Comparison of ENCODE assay signal across 16 cellular contexts in genomic region chr17:58166682-58167081, GRCh38. TPM values are rescaled to one million over a fixed set of nuclear protein-coding genes. Genes with fewer than 3 reads are reported as not detected.
DNase-seq lines count a peak whose midpoint lies in the region; ATAC-seq and TF ChIP-seq lines count a peak whose summit lies in the region.
"Had no signal": no experiment of that assay in that cellular context is flagged by ENCODE, and none has a peak within 500 bp of the region (broad histone marks: within the 10 kb centered on the region; RNA-seq: fewer than 3 reads in every experiment).

TSS of gene OR4D2 (plus strand) at chr17:58166982. CDS start at chr17:58169656, 2,674 bp downstream.

- in situ Hi-C loops in GM13976 (cut with MboI; ENCODE audit: low sequenced_read_pairs, unreplicated experiment) = no loop called here

- ATAC-seq in activated T-cell treated with anti-CD3 and anti-CD28 coated beads, Interleukin-2, amount 50 U/mL, for 72 hours (replicated peaks in 1 of 2) = no peak
- no peak for ATAC-seq in activated T-cell treated with anti-CD3 and anti-CD28 coated beads, Interleukin-2, amount 50 U/mL, for 4 hours
- no peak for ATAC-seq in CD8-positive, alpha-beta T cell
- ATAC-seq in central memory CD8-positive, alpha-beta T cell (replicated peaks; ENCODE audit: extremely low read depth, poor library complexity, severe bottlenecking) = no peak
- no peak for ATAC-seq in stimulated activated naive CD8-positive, alpha-beta T cell treated with anti-CD3 and anti-CD28 coated beads, Interleukin-15, amount 100 ng/mL, for 72 hours
- ATAC-seq in right cardiac atrium = no peak
- ATAC-seq: GM23338 had no signal

- H3K9me3 Mint-ChIP-seq in activated T-cell treated with anti-CD3 and anti-CD28 coated beads, Interleukin-2, amount 50 U/mL, for 72 hours = peaks cover 0 to 2% of the 10 kb centered on the region in 2 donors
- H3K9me3 Mint-ChIP-seq in activated T-cell treated with anti-CD3 and anti-CD28 coated beads, Interleukin-2, amount 50 U/mL, for 4 hours = no peaks in the 10 kb centered on the region
- H3K9me3 Mint-ChIP-seq in CD8-positive, alpha-beta T cell = peaks cover 3% of the 10 kb centered on the region
- no peaks in the 10 kb centered on the region for H3K9me3 Mint-ChIP-seq in central memory CD8-positive, alpha-beta T cell
- H3K9me3 Mint-ChIP-seq in stimulated activated naive CD8-positive, alpha-beta T cell treated with anti-CD3 and anti-CD28 coated beads, Interleukin-15, amount 100 ng/mL, for 72 hours = peaks cover 0 to 5% of the 10 kb centered on the region in 2 donors
- H3K9me3 Mint-ChIP-seq: GM23338 had no signal

- CTCF ChIA-PET in CD8-positive, alpha-beta T cell (lab: Charles Lee) = interaction anchor here (1.5 to 13.0 kb wide), 2 partner anchors 12 to 43 kb away, joined by 5 to 217 read pairs; no protein-coding TSS in a partner anchor

- no peak within 1 kb of the TSS for H3K4me3 Mint-ChIP-seq in activated T-cell treated with anti-CD3 and anti-CD28 coated beads, Interleukin-2, amount 50 U/mL, for 72 hours
- H3K4me3 Mint-ChIP-seq in activated T-cell treated with anti-CD3 and anti-CD28 coated beads, Interleukin-2, amount 50 U/mL, for 4 hours = no peak within 1 kb of the TSS
- H3K4me3 Mint-ChIP-seq in CD8-positive, alpha-beta T cell = no peak within 1 kb of the TSS
- H3K4me3 Mint-ChIP-seq in central memory CD8-positive, alpha-beta T cell = no peak within 1 kb of the TSS
- H3K4me3 Mint-ChIP-seq in stimulated activated naive CD8-positive, alpha-beta T cell treated with anti-CD3 and anti-CD28 coated beads, Interleukin-15, amount 100 ng/mL, for 72 hours = no peak within 1 kb of the TSS
- H3K4me3 Mint-ChIP-seq: GM23338, H9 had no signal

- WGBS in right cardiac atrium = 60% methylated on average over 6 of the region's 6 CpGs

- H3K27ac ChIP-seq in CD8-positive, alpha-beta T cell (ENCODE audit: low read depth, low read length) = no peak within 1 kb of the TSS
- no peak within 1 kb of the TSS for H3K27ac ChIP-seq in right cardiac atrium (ENCODE audit: low read length)
- H3K27ac ChIP-seq: BLaER1 treated with 17β-estradiol and CSF1 and Interleukin-3, amounts not matched to agents 10 nM and 100 nM had no signal

- intact Hi-C loops in CD8-positive, alpha-beta T cell (cut with DNase I, micrococcal nuclease) = no loop called here
- intact Hi-C loops in right cardiac atrium (cut with DNase I) = no loop called here

- POLR2A ChIA-PET in CD8-positive, alpha-beta T cell (lab: Charles Lee) = no interaction called here

- no peak for DNase-seq in activated T-cell treated with anti-CD3 and anti-CD28 coated beads, Interleukin-2, amount 50 U/mL, for 72 hours
- no peak for DNase-seq in activated T-cell treated with anti-CD3 and anti-CD28 coated beads, Interleukin-2, amount 50 U/mL, for 4 hours
- DNase-seq in CD8-positive, alpha-beta T cell = no peak
- DNase-seq in central memory CD8-positive, alpha-beta T cell (ENCODE audit: low spot score in 2 of 2) = no peak
- DNase-seq in stimulated activated naive CD8-positive, alpha-beta T cell treated with anti-CD3 and anti-CD28 coated beads, Interleukin-15, amount 100 ng/mL, for 72 hours = no peak
- DNase-seq in GM13976 (ENCODE audit: low spot score) (no peak), right cardiac atrium (no peak)
- DNase-seq: 8988T, Calu3, DMS 273 treated with DMSO at 0.1 percent for 48 hours, H9, IMR-90, KBM-7 had no signal

- H3K4me3 ChIP-seq in CD8-positive, alpha-beta T cell (ENCODE audit: low read depth, low read length) = no peak within 1 kb of the TSS
- H3K4me3 ChIP-seq in right cardiac atrium (ENCODE audit: low read length) = no peak within 1 kb of the TSS
- H3K4me3 ChIP-seq: BLaER1 treated with 17β-estradiol and CSF1 and Interleukin-3, amounts not matched to agents 10 nM and 100 nM; GM23338 had no signal

- no peaks in the 10 kb centered on the region for H3K36me3 ChIP-seq in CD8-positive, alpha-beta T cell (ENCODE audit: insufficient read depth, low read length)
- H3K36me3 ChIP-seq: BLaER1 treated with 17β-estradiol and CSF1 and Interleukin-3, amounts not matched to agents 10 nM and 100 nM had no signal

- peak within 1 kb of the TSS; percentile 52 for H3K27ac Mint-ChIP-seq in activated T-cell treated with anti-CD3 and anti-CD28 coated beads, Interleukin-2, amount 50 U/mL, for 72 hours
- peak within 1 kb of the TSS; percentile 60 for H3K27ac Mint-ChIP-seq in CD8-positive, alpha-beta T cell
- peak within 1 kb of the TSS; percentile 74 for H3K27ac Mint-ChIP-seq in central memory CD8-positive, alpha-beta T cell (ENCODE audit: low read depth)
- H3K27ac Mint-ChIP-seq in stimulated activated naive CD8-positive, alpha-beta T cell treated with anti-CD3 and anti-CD28 coated beads, Interleukin-15, amount 100 ng/mL, for 72 hours = no peak within 1 kb of the TSS
- H3K27ac Mint-ChIP-seq: GM23338, H9 had no signal

- H3K4me1 Mint-ChIP-seq in activated T-cell treated with anti-CD3 and anti-CD28 coated beads, Interleukin-2, amount 50 U/mL, for 72 hours (ENCODE audit: low read depth) = peaks cover 19% of the 10 kb centered on the region
- H3K4me1 Mint-ChIP-seq in activated T-cell treated with anti-CD3 and anti-CD28 coated beads, Interleukin-2, amount 50 U/mL, for 4 hours (ENCODE audit: low read depth) = peaks cover 41% of the 10 kb centered on the region
- peaks cover 60% of the 10 kb centered on the region for H3K4me1 Mint-ChIP-seq in CD8-positive, alpha-beta T cell (ENCODE audit: low read depth)
- peaks cover 57% of the 10 kb centered on the region for H3K4me1 Mint-ChIP-seq in central memory CD8-positive, alpha-beta T cell
- H3K4me1 Mint-ChIP-seq in stimulated activated naive CD8-positive, alpha-beta T cell treated with anti-CD3 and anti-CD28 coated beads, Interleukin-15, amount 100 ng/mL, for 72 hours = peaks cover 13% of the 10 kb centered on the region
- H3K4me1 Mint-ChIP-seq: GM23338, H9 had no signal

- H3K27me3 ChIP-seq in CD8-positive, alpha-beta T cell (ENCODE audit: insufficient read depth, low read length) = no peaks in the 10 kb centered on the region
- H3K27me3 ChIP-seq in right cardiac atrium (ENCODE audit: control insufficient read depth, insufficient read depth) = no peaks in the 10 kb centered on the region
- H3K27me3 ChIP-seq: BLaER1 treated with 17β-estradiol and CSF1 and Interleukin-3, amounts not matched to agents 10 nM and 100 nM had no signal

- no peaks in the 10 kb centered on the region for H3K27me3 Mint-ChIP-seq in activated T-cell treated with anti-CD3 and anti-CD28 coated beads, Interleukin-2, amount 50 U/mL, for 72 hours (ENCODE audit: low read depth)
- H3K27me3 Mint-ChIP-seq in activated T-cell treated with anti-CD3 and anti-CD28 coated beads, Interleukin-2, amount 50 U/mL, for 4 hours (ENCODE audit: low read depth) = no peaks in the 10 kb centered on the region
- no peaks in the 10 kb centered on the region for H3K27me3 Mint-ChIP-seq in CD8-positive, alpha-beta T cell (ENCODE audit: low read depth)
- no peaks in the 10 kb centered on the region for H3K27me3 Mint-ChIP-seq in central memory CD8-positive, alpha-beta T cell
- no peaks in the 10 kb centered on the region for H3K27me3 Mint-ChIP-seq in stimulated activated naive CD8-positive, alpha-beta T cell treated with anti-CD3 and anti-CD28 coated beads, Interleukin-15, amount 100 ng/mL, for 72 hours

- TF ChIP-seq CTCF in CD8-positive, alpha-beta T cell (IDR thresholded peaks at IDR 0.05) = no peak
- TF ChIP-seq CTCF in GM13976 (IDR thresholded peaks at IDR 0.05; ENCODE audit: borderline replicate concordance, control extremely low read depth, extremely low read depth, insufficient read depth, missing control alignments) = no peak

- H3K36me3 Mint-ChIP-seq in activated T-cell treated with anti-CD3 and anti-CD28 coated beads, Interleukin-2, amount 50 U/mL, for 72 hours (ENCODE audit: insufficient read depth in 2 of 2) = no peaks in the 10 kb centered on the region
- peaks cover 2% of the 10 kb centered on the region for H3K36me3 Mint-ChIP-seq in activated T-cell treated with anti-CD3 and anti-CD28 coated beads, Interleukin-2, amount 50 U/mL, for 4 hours (ENCODE audit: insufficient read depth)
- no peaks in the 10 kb centered on the region for H3K36me3 Mint-ChIP-seq in CD8-positive, alpha-beta T cell
- peaks cover 1% of the 10 kb centered on the region for H3K36me3 Mint-ChIP-seq in central memory CD8-positive, alpha-beta T cell (ENCODE audit: insufficient read depth)

- peaks cover 32% of the 10 kb centered on the region for H3K4me1 ChIP-seq in CD8-positive, alpha-beta T cell (ENCODE audit: insufficient read depth, low read length)
- H3K4me1 ChIP-seq in right cardiac atrium (ENCODE audit: control insufficient read depth, insufficient read depth, low read length) = no peaks in the 10 kb centered on the region
- H3K4me1 ChIP-seq: BLaER1 treated with 17β-estradiol and CSF1 and Interleukin-3, amounts not matched to agents 10 nM and 100 nM had no signal

- H3K9me3 ChIP-seq in CD8-positive, alpha-beta T cell (ENCODE audit: low read length) = no peaks in the 10 kb centered on the region
- no peaks in the 10 kb centered on the region for H3K9me3 ChIP-seq in right cardiac atrium (ENCODE audit: control insufficient read depth, low read length)
- H3K9me3 ChIP-seq: BLaER1 treated with 17β-estradiol and CSF1 and Interleukin-3, amounts not matched to agents 10 nM and 100 nM had no signal

RNA-seq across cellular contexts. Expression of gene OR4D2, which starts in this region (rescaled TPM):
- not detected for total RNA-seq in activated T-cell treated with anti-CD3 and anti-CD28 coated beads, Interleukin-2, amount 50 U/mL, for 72 hours
- not detected for total RNA-seq in activated T-cell treated with anti-CD3 and anti-CD28 coated beads, Interleukin-2, amount 50 U/mL, for 4 hours
- total RNA-seq in CD8-positive, alpha-beta T cell = not detected
- not detected for total RNA-seq in right cardiac atrium
- not detected for polyA plus RNA-seq in right cardiac atrium
- total RNA-seq: Calu3, Daoy, GM23338, H9, IMR-90 had no signal
- polyA plus RNA-seq: GM23338, IMR-90 had no signal

Comparison
In these comparisons a context has a peak if more than half of its experiments do, and no peak if none do; other contexts are left out.
1. H3K27ac Mint-ChIP-seq: peak in activated T-cell treated with anti-CD3 and anti-CD28 coated beads, Interleukin-2, amount 50 U/mL, for 72 hours (single experiment), CD8-positive, alpha-beta T cell (single experiment) and central memory CD8-positive, alpha-beta T cell (single experiment); none in stimulated activated naive CD8-positive, alpha-beta T cell treated with anti-CD3 and anti-CD28 coated beads, Interleukin-15, amount 100 ng/mL, for 72 hours (0 of 2).